In the genomic region with DNA sequence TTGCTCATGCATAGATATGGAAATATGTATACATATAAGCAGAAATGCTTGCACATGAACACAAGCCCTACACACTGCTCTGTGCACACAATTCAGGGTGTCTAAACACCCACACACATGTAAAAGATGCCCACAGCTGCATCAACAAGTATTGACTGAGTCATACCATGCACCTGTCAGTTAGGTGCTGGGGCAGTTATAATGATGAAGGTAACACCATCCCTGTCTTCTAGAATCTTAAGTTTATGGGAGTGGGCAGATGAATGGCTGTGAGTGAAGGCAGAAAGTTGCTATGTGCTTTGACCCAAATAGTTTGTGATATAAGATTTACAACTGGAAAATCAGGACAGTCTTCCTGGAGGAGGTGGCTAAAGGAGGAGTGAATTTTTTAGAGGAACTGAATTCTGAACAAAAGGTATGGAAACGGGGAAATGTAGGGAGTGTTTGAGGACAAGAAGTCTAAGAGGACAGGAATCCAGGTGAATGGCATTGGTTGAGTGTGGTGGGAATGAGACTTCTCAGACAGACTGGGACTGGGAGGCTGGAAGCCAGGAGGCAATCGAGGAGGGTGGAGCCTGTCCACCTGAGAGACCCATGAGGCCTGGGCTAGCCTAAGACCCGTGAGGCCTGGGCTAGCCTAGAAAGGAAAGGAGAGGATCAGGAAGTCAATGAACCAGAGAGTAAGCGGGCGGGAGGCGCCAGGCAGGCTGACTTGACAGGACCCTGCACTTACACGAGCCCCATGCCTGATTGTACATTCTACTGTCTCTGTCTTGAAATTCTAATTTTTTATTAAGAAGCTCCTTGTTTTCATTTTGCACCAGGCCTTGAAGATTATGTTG, we compare ENCODE assay signal across 1 cellular context.
TF ChIP-seq lines count a peak whose summit lies in the region.

No MANE protein-coding gene starts in this region.

TF ChIP-seq in GM12878, 131 proteins besides CTCF, POLR2A, EP300 and RAD21:
- TF ChIP-seq, protein P1, sequence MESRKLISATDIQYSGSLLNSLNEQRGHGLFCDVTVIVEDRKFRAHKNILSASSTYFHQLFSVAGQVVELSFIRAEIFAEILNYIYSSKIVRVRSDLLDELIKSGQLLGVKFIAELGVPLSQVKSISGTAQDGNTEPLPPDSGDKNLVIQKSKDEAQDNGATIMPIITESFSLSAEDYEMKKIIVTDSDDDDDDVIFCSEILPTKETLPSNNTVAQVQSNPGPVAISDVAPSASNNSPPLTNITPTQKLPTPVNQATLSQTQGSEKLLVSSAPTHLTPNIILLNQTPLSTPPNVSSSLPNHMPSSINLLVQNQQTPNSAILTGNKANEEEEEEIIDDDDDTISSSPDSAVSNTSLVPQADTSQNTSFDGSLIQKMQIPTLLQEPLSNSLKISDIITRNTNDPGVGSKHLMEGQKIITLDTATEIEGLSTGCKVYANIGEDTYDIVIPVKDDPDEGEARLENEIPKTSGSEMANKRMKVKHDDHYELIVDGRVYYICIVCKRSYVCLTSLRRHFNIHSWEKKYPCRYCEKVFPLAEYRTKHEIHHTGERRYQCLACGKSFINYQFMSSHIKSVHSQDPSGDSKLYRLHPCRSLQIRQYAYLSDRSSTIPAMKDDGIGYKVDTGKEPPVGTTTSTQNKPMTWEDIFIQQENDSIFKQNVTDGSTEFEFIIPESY (IDR thresholded peaks at IDR 0.05): peak; percentile 35; the same call in 1 of the 2 replicates
- no peak for TF ChIP-seq ZSCAN29 (IDR thresholded peaks at IDR 0.05)
